Comparison of ENCODE assay signal across 19 cellular contexts in genomic region chr14:105069554-105069886, GRCh38. TPM values are rescaled to one million over a fixed set of nuclear protein-coding genes. Genes with fewer than 3 reads are reported as not detected.
DNase-seq lines count a peak whose midpoint lies in the region; ATAC-seq and TF ChIP-seq lines count a peak whose summit lies in the region.
"Had no signal": no experiment of that assay in that cellular context is flagged by ENCODE, and none has a peak within 500 bp of the region (broad histone marks: within the 10 kb centered on the region; RNA-seq: fewer than 3 reads in every experiment).

No MANE protein-coding gene starts in this region.

- H3K36me3 ChIP-seq in CD8-positive, alpha-beta T cell (ENCODE audit: insufficient read depth, low read length), result no peaks in the 10 kb centered on the region
- H3K36me3 ChIP-seq: Peyer's patch, sigmoid colon, tibial nerve had no signal

- ATAC-seq in CD8-positive, alpha-beta T cell, result no peak
- ATAC-seq in naive B cell (ENCODE audit: low read depth in 2 of 2) (no peak), GM18907 (IDR thresholded peaks at IDR 0.05; ENCODE audit: unreplicated experiment) (no peak), HG02610 (IDR thresholded peaks at IDR 0.05; ENCODE audit: unreplicated experiment) (no peak), HG03457 (IDR thresholded peaks at IDR 0.05; ENCODE audit: unreplicated experiment) (no peak)
- ATAC-seq: body of pancreas had no signal

- peaks cover 5 to 7% of the 10 kb centered on the region in 2 donors for H3K36me3 Mint-ChIP-seq in CD14-positive monocyte
- H3K36me3 Mint-ChIP-seq in CD8-positive, alpha-beta T cell, result peaks cover 4% of the 10 kb centered on the region
- H3K36me3 Mint-ChIP-seq in activated CD4-positive, alpha-beta memory T cell treated with anti-CD3 and anti-CD28 coated beads for 36 hours, result peaks cover 4% of the 10 kb centered on the region
- H3K36me3 Mint-ChIP-seq in naive B cell, result no peaks in the 10 kb centered on the region

- POLR2A ChIA-PET in CD8-positive, alpha-beta T cell (lab: Charles Lee), result no interaction called here
- POLR2A ChIA-PET in activated CD4-positive, alpha-beta memory T cell treated with anti-CD3 and anti-CD28 coated beads for 36 hours (lab: Charles Lee), result no interaction called here

- H3K27ac ChIP-seq in CD8-positive, alpha-beta T cell (ENCODE audit: low read depth, low read length), result no peak overlapping the region

- no peak for DNase-seq in CD14-positive monocyte (ENCODE audit: low spot score)
- no peak for DNase-seq in CD8-positive, alpha-beta T cell
- DNase-seq in activated CD4-positive, alpha-beta memory T cell treated with anti-CD3 and anti-CD28 coated beads for 36 hours, result peak; percentile 29
- no peak for DNase-seq in naive B cell
- DNase-seq: activated effector memory CD4-positive, alpha-beta T cell treated with Interleukin-2 at 50 U/mL for 16 hours; DMS79; erythroblast; MM.1S; NCI-H2029 treated with DMSO at 0.1 percent for 48 hours; NCI-H526 treated with DMSO at 0.1 percent for 48 hours; stimulated activated CD4-positive, alpha-beta T cell treated with anti-CD3 and anti-CD28 coated beads, Interleukin-4, amount 100 ng/mL, for 1 hour had no signal

- H3K4me1 ChIP-seq in CD8-positive, alpha-beta T cell (ENCODE audit: insufficient read depth, low read length), result peaks cover 54% of the 10 kb centered on the region
- H3K4me1 ChIP-seq: body of pancreas, sigmoid colon had no signal

- H3K4me3 ChIP-seq in CD8-positive, alpha-beta T cell (ENCODE audit: low read depth, low read length), result no peak overlapping the region
- H3K4me3 ChIP-seq: body of pancreas, Peyer's patch, sigmoid colon, tibial nerve had no signal

- H3K27ac Mint-ChIP-seq in CD14-positive monocyte (peak overlapping the region; percentile 91 to 99 (median 98)), naive B cell (peak overlapping the region; percentile 61 to 99 (median 96))
- peak overlapping the region; percentile 87 for H3K27ac Mint-ChIP-seq in CD8-positive, alpha-beta T cell
- peak overlapping the region; percentile 89 for H3K27ac Mint-ChIP-seq in activated CD4-positive, alpha-beta memory T cell treated with anti-CD3 and anti-CD28 coated beads for 36 hours

- intact Hi-C loops in CD14-positive monocyte (cut with micrococcal nuclease), result loop anchor here (2.0 to 10.0 kb wide), 2 partner anchors 49 to 415 kb away; partner anchors contain the start of genes CDCA4 (in 1 of the 2) and CRIP1 (in 1 of the 2)
- intact Hi-C loops in CD8-positive, alpha-beta T cell (cut with DNase I, micrococcal nuclease), result loop anchor here (5.0 to 10.0 kb wide), 2 partner anchors 415 to 418 kb away; partner anchors contain the start of gene CRIP1 (in 2 of the 2)
- intact Hi-C loops in activated CD4-positive, alpha-beta memory T cell treated with anti-CD3 and anti-CD28 coated beads for 36 hours (cut with micrococcal nuclease), result no loop called here

- TF ChIP-seq CTCF in CD14-positive monocyte (IDR thresholded peaks at IDR 0.05), result no peak
- TF ChIP-seq CTCF in CD8-positive, alpha-beta T cell (IDR thresholded peaks at IDR 0.05), result no peak

- H3K4me3 Mint-ChIP-seq in CD14-positive monocyte (peak overlapping the region; percentile 62 to 83), naive B cell (peak overlapping the region in 6 of 8 donors; percentile 21 to 81 (median 64))
- peak overlapping the region; percentile 1 for H3K4me3 Mint-ChIP-seq in CD8-positive, alpha-beta T cell
- H3K4me3 Mint-ChIP-seq in activated CD4-positive, alpha-beta memory T cell treated with anti-CD3 and anti-CD28 coated beads for 36 hours, result peak overlapping the region; percentile 43

- H3K9me3 Mint-ChIP-seq in CD14-positive monocyte, result peaks cover 0 to 3% (median 0%) of the 10 kb centered on the region in 7 donors
- H3K9me3 Mint-ChIP-seq in CD8-positive, alpha-beta T cell, result no peaks in the 10 kb centered on the region
- no peaks in the 10 kb centered on the region for H3K9me3 Mint-ChIP-seq in activated CD4-positive, alpha-beta memory T cell treated with anti-CD3 and anti-CD28 coated beads for 36 hours
- H3K9me3 Mint-ChIP-seq in naive B cell, result no peaks in the 10 kb centered on the region

- no peaks in the 10 kb centered on the region for H3K9me3 ChIP-seq in CD8-positive, alpha-beta T cell (ENCODE audit: low read length)
- H3K9me3 ChIP-seq: body of pancreas, Peyer's patch, sigmoid colon, tibial nerve had no signal

- peaks cover 0 to 6% (median 5%) of the 10 kb centered on the region in 3 donors for H3K27me3 Mint-ChIP-seq in CD14-positive monocyte (ENCODE audit: low read depth in 3 of 3)
- no peaks in the 10 kb centered on the region for H3K27me3 Mint-ChIP-seq in CD8-positive, alpha-beta T cell (ENCODE audit: low read depth)
- H3K27me3 Mint-ChIP-seq in activated CD4-positive, alpha-beta memory T cell treated with anti-CD3 and anti-CD28 coated beads for 36 hours, result peaks cover 3% of the 10 kb centered on the region
- H3K27me3 Mint-ChIP-seq in naive B cell, result no peaks in the 10 kb centered on the region

- H3K27me3 ChIP-seq in CD8-positive, alpha-beta T cell (ENCODE audit: insufficient read depth, low read length), result no peaks in the 10 kb centered on the region
- H3K27me3 ChIP-seq: body of pancreas, Peyer's patch had no signal

- H3K4me1 Mint-ChIP-seq in CD14-positive monocyte (peaks cover 67% of the 10 kb centered on the region), naive B cell (peaks cover 55 to 71% (median 64%) of the 10 kb centered on the region in 3 donors)
- peaks cover 66% of the 10 kb centered on the region for H3K4me1 Mint-ChIP-seq in CD8-positive, alpha-beta T cell (ENCODE audit: low read depth)
- H3K4me1 Mint-ChIP-seq in activated CD4-positive, alpha-beta memory T cell treated with anti-CD3 and anti-CD28 coated beads for 36 hours (ENCODE audit: low read depth), result peaks cover 59% of the 10 kb centered on the region

- CTCF ChIA-PET in CD8-positive, alpha-beta T cell (lab: Charles Lee), result no interaction called here
- CTCF ChIA-PET in activated CD4-positive, alpha-beta memory T cell treated with anti-CD3 and anti-CD28 coated beads for 36 hours (lab: Charles Lee), result no interaction called here

RNA-seq across cellular contexts. Expression of gene GPR132, which starts 4.3 kb away (rescaled TPM):
- polyA plus RNA-seq in CD14-positive monocyte (10 to 100 TPM in 1 of 2 donors, 1 to 10 TPM in 1; 6.3 to 13.0 TPM), naive B cell (ENCODE audit: low read depth in 6 of 6) (10 to 100 TPM in 4 of 6 donors, 1 to 10 TPM in 2; 8.2 to 33.0 (median 10.8) TPM)
- 100 to 1,000 TPM in 1 of 2 experiments, 10 to 100 TPM in 1; 91.8 to 101 TPM for total RNA-seq in CD8-positive, alpha-beta T cell
- total RNA-seq in activated CD4-positive, alpha-beta memory T cell treated with anti-CD3 and anti-CD28 coated beads for 36 hours, result 10 to 100 TPM; 33.4 to 34.2 TPM
- total RNA-seq: H1 had no signal

RNA-seq across cellular contexts. Expression of gene CDCA4, which starts 48.6 kb away (rescaled TPM):
- polyA plus RNA-seq in CD14-positive monocyte (10 to 100 TPM in 1 of 2 donors, 1 to 10 TPM in 1; 8.6 to 12.0 TPM), naive B cell (ENCODE audit: low read depth in 6 of 6) (10 to 100 TPM in 1 of 6 donors, 1 to 10 TPM in 5; 4.6 to 11.9 (median 6.7) TPM)
- total RNA-seq in CD8-positive, alpha-beta T cell, result 10 to 100 TPM; 20.2 to 22.9 TPM
- 10 to 100 TPM; 63.4 to 69.1 TPM for total RNA-seq in activated CD4-positive, alpha-beta memory T cell treated with anti-CD3 and anti-CD28 coated beads for 36 hours

Comparison
In these comparisons a context has a peak if more than half of its experiments do, and no peak if none do; other contexts are left out.
1. H3K4me3 Mint-ChIP-seq: peak in every context shown above with its lines; median percentile 72 in CD14-positive monocyte; 64 in naive B cell; 43 in activated CD4-positive, alpha-beta memory T cell treated with anti-CD3 and anti-CD28 coated beads for 36 hours; 1 in CD8-positive, alpha-beta T cell.